Comparison of ENCODE assay signal across 26 cellular contexts in the genomic region with DNA sequence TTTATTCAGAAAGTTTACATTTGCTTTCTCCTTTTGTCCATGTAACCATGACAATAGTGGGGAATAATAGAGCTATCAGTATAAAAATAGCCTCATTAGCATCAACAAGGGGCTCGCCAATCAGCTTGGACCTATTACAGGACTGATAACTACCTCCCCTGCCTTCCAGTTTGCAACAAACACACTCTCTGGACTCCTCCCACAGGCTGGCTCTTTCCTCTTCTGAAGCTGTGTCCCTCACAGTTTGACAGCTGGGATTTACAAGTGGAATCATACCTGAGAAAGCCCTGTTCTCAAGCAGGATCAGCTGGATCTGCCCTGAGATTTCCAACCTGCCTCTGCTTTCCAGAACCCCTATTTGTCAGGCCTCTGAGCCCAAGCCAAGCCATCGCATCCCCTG.
DNase-seq lines count a peak whose midpoint lies in the region; ATAC-seq and TF ChIP-seq lines count a peak whose summit lies in the region.
"Had no signal": no experiment of that assay in that cellular context is flagged by ENCODE, and none has a peak within 500 bp of the region (broad histone marks: within the 10 kb centered on the region; RNA-seq: fewer than 3 reads in every experiment).

No MANE protein-coding gene starts in this region.

- H3F3A ChIP-seq in smooth muscle cell (ENCODE audit: low read depth), result no peaks in the 10 kb centered on the region

- H3K27me3 ChIP-seq in H7 (ENCODE audit: control insufficient read depth, insufficient read depth, low read length) (no peaks in the 10 kb centered on the region), HUES6 (ENCODE audit: control insufficient read depth, insufficient read depth, low read length) (no peaks in the 10 kb centered on the region), mesendoderm (ENCODE audit: insufficient read depth, low read length, poor library complexity) (no peaks in the 10 kb centered on the region), smooth muscle cell (ENCODE audit: low read depth) (no peaks in the 10 kb centered on the region)
- H3K27me3 ChIP-seq: BLaER1, esophagus squamous epithelium, foreskin keratinocyte had no signal

- no peaks in the 10 kb centered on the region for H3K79me1 ChIP-seq in mesendoderm (ENCODE audit: low read length)

- H3K36me3 ChIP-seq in H7 (replicated peaks; ENCODE audit: control insufficient read depth, insufficient read depth, low read length), result no peaks in the 10 kb centered on the region
- no peaks in the 10 kb centered on the region for H3K36me3 ChIP-seq in HUES6 (ENCODE audit: control insufficient read depth, insufficient read depth, low read length)
- H3K36me3 ChIP-seq in mesendoderm (ENCODE audit: control insufficient read depth, insufficient read depth, low read length), result no peaks in the 10 kb centered on the region
- H3K36me3 ChIP-seq in smooth muscle cell (ENCODE audit: low read depth), result no peaks in the 10 kb centered on the region
- H3K36me3 ChIP-seq: BLaER1, esophagus squamous epithelium, lower lobe of right lung had no signal

- no peaks in the 10 kb centered on the region for H3K36me3 Mint-ChIP-seq in WTC11
- H3K36me3 Mint-ChIP-seq: activated naive CD4-positive, alpha-beta T cell treated with anti-CD3 and anti-CD28 coated beads, Interleukin-2, amount 50 U/mL, for 72 hours; naive thymus-derived CD8-positive, alpha-beta T cell had no signal

- H3K27me3 Mint-ChIP-seq in WTC11 (ENCODE audit: low read depth), result no peaks in the 10 kb centered on the region

- no peak overlapping the region for H4K5ac ChIP-seq in mesendoderm (ENCODE audit: low read length)

- H3K4me1 ChIP-seq in HUES6 (ENCODE audit: control insufficient read depth, insufficient read depth, low read length) (peaks cover 31% of the 10 kb centered on the region), mesendoderm (ENCODE audit: control insufficient read depth, low read depth, low read length) (no peaks in the 10 kb centered on the region), smooth muscle cell (ENCODE audit: low read depth) (no peaks in the 10 kb centered on the region)
- H3K4me1 ChIP-seq: esophagus squamous epithelium, foreskin keratinocyte, lower lobe of right lung had no signal

- H4K20me1 ChIP-seq in smooth muscle cell (ENCODE audit: low read depth), result no peaks in the 10 kb centered on the region
- H4K20me1 ChIP-seq: BLaER1 had no signal

- H3K4ac ChIP-seq in mesendoderm (ENCODE audit: low read depth, low read length), result no peak overlapping the region

- H3K27ac ChIP-seq in HUES6 (ENCODE audit: low read depth, low read length), result peak overlapping the region; percentile 50
- H3K27ac ChIP-seq in mesendoderm (ENCODE audit: low read depth, low read length), result no peak overlapping the region
- no peak overlapping the region for H3K27ac ChIP-seq in smooth muscle cell (ENCODE audit: low read depth)
- H3K27ac ChIP-seq: BLaER1, esophagus squamous epithelium, foreskin keratinocyte, lower lobe of right lung had no signal

- ATAC-seq in WTC11, result peak; percentile 97
- ATAC-seq: activated CD8-positive, alpha-beta T cell treated with anti-CD3 and anti-CD28 coated beads, Interleukin-2, amount 10 ng/mL, durations not matched to agents 7 days and 5 days; activated naive CD4-positive, alpha-beta T cell treated with anti-CD3 and anti-CD28 coated beads, Interleukin-2, amount 50 U/mL, for 72 hours; foreskin keratinocyte; HepG2; lower lobe of right lung; naive thymus-derived CD8-positive, alpha-beta T cell; Panc1 had no signal

- no peak overlapping the region for H2BK5ac ChIP-seq in mesendoderm (ENCODE audit: low read length)

- H2BK15ac ChIP-seq in mesendoderm (replicated peaks; ENCODE audit: low read depth), result no peak overlapping the region

- H2BK120ac ChIP-seq in mesendoderm (ENCODE audit: low read depth, low read length), result no peak overlapping the region

- no peaks in the 10 kb centered on the region for H3K9me3 Mint-ChIP-seq in WTC11

- H3K27ac Mint-ChIP-seq in WTC11, result peak overlapping the region; percentile 98
- H3K27ac Mint-ChIP-seq: activated CD8-positive, alpha-beta T cell treated with anti-CD3 and anti-CD28 coated beads, Interleukin-2, amount 10 ng/mL, durations not matched to agents 7 days and 5 days; activated naive CD4-positive, alpha-beta T cell treated with anti-CD3 and anti-CD28 coated beads, Interleukin-2, amount 50 U/mL, for 72 hours; naive thymus-derived CD8-positive, alpha-beta T cell; T-helper 2 cell treated with Interferon-gamma antibody and Interleukin-4, amounts not matched to agents 5 μg/mL and 100 μg/mL, for 36 hours had no signal

- TF ChIP-seq CTCF in WTC11 (IDR thresholded peaks at IDR 0.05) (no peak), smooth muscle cell (IDR thresholded peaks at IDR 0.05; ENCODE audit: borderline replicate concordance, insufficient read depth, poor library complexity, severe bottlenecking) (no peak)

- H3K23ac ChIP-seq in mesendoderm (ENCODE audit: low read length), result no peak overlapping the region

- H4K8ac ChIP-seq in mesendoderm (ENCODE audit: low read depth, low read length), result no peak overlapping the region

- no peak overlapping the region for H3K18ac ChIP-seq in mesendoderm (ENCODE audit: low read length)

- DNase-seq in H7 (peak; percentile 17), WTC11 (ENCODE audit: low spot score) (peak; percentile 26), mesendoderm (peak; percentile 43), smooth muscle cell (lab: John Stamatoyannopoulos, UW; ENCODE audit: unreplicated experiment) (no peak), OCI-M1 (lab: John Stamatoyannopoulos, UW) (no peak)
- DNase-seq in stimulated activated naive CD4-positive, alpha-beta T cell (lab: John Stamatoyannopoulos, UW), result no peak
- DNase-seq: activated CD8-positive, alpha-beta T cell treated with anti-CD3 and anti-CD28 coated beads, Interleukin-2, amount 10 ng/mL, durations not matched to agents 7 days and 5 days; esophagus squamous epithelium; foreskin keratinocyte; GF-D8; head of caudate nucleus; lower lobe of right lung; MM.1S; naive thymus-derived CD8-positive, alpha-beta T cell; NCI-H2029; NCI-H446 treated with DMSO at 0.1 percent for 48 hours; Right ventricle myocardium superior; stimulated activated CD4-positive, alpha-beta T cell treated with anti-CD3 and anti-CD28 coated beads, Interleukin-15, amount 100 ng/mL, for 24 hours; stimulated activated CD4-positive, alpha-beta T cell treated with anti-CD3 and anti-CD28 coated beads, Interleukin-4, amount 100 ng/mL, for 4 hours; trophoblast cell had no signal

- no peak overlapping the region for H3K4me2 ChIP-seq in mesendoderm (ENCODE audit: low read length)
- H3K4me2 ChIP-seq in smooth muscle cell, result no peak overlapping the region
- H3K4me2 ChIP-seq: BLaER1 had no signal

- no peak overlapping the region for H3K4me3 Mint-ChIP-seq in WTC11
- H3K4me3 Mint-ChIP-seq: activated CD8-positive, alpha-beta T cell treated with anti-CD3 and anti-CD28 coated beads, Interleukin-2, amount 10 ng/mL, durations not matched to agents 7 days and 5 days; naive thymus-derived CD8-positive, alpha-beta T cell; T-helper 2 cell treated with Interferon-gamma antibody and Interleukin-4, amounts not matched to agents 5 μg/mL and 100 μg/mL, for 36 hours had no signal

- H3K79me2 ChIP-seq in mesendoderm (ENCODE audit: control insufficient read depth, insufficient read depth, low read length), result no peaks in the 10 kb centered on the region
- H3K79me2 ChIP-seq in smooth muscle cell (ENCODE audit: low read depth), result no peaks in the 10 kb centered on the region

- H2AFZ ChIP-seq in smooth muscle cell (ENCODE audit: low read depth), result no peak overlapping the region

- no peaks in the 10 kb centered on the region for H3K9me3 ChIP-seq in HUES6 (ENCODE audit: control insufficient read depth, insufficient read depth, low read depth, low read length)
- no peaks in the 10 kb centered on the region for H3K9me3 ChIP-seq in smooth muscle cell (replicated peaks; ENCODE audit: low read depth)
- H3K9me3 ChIP-seq: BLaER1, esophagus squamous epithelium, lower lobe of right lung had no signal

- H3K4me3 ChIP-seq in H7 (ENCODE audit: insufficient read depth, low read depth, low read length) (no peak overlapping the region), HUES6 (ENCODE audit: low read depth, low read length) (0 out of 2 replicates have a peak overlapping the region, but pooled peaks have one; percentile 5), mesendoderm (ENCODE audit: low read length) (no peak overlapping the region), smooth muscle cell (no peak overlapping the region)
- H3K4me3 ChIP-seq: BLaER1, esophagus squamous epithelium, lower lobe of right lung had no signal

- CTCF ChIA-PET in WTC11 (lab: Charles Lee), result no interaction called here

- POLR2A ChIA-PET in WTC11 (lab: Charles Lee), result no interaction called here

- WGBS in mesendoderm (ENCODE audit: extremely low coverage, insufficient coverage, low lambda C conversion rate), result no CpG with 5 or more reads among the region's 2 CpGs
- 53% methylated on average over 2 of the region's 2 CpGs for WGBS in smooth muscle cell (ENCODE audit: low lambda C conversion rate)

- H2AK5ac ChIP-seq in mesendoderm (ENCODE audit: low read length), result no peak overlapping the region

- peak overlapping the region; percentile 6 for H3K9ac ChIP-seq in HUES6 (ENCODE audit: low read length)
- H3K9ac ChIP-seq in mesendoderm (ENCODE audit: low read length), result no peak overlapping the region
- H3K9ac ChIP-seq in smooth muscle cell (ENCODE audit: low read depth), result no peak overlapping the region
- H3K9ac ChIP-seq: BLaER1 had no signal

- H3K4me1 Mint-ChIP-seq in WTC11, result peaks cover 70% of the 10 kb centered on the region
- H3K4me1 Mint-ChIP-seq: naive thymus-derived CD8-positive, alpha-beta T cell had no signal

- no peak overlapping the region for H3K56ac ChIP-seq in mesendoderm (ENCODE audit: low read length)

TF ChIP-seq in WTC11, 78 proteins besides CTCF, POLR2A, EP300 and RAD21:
- TF ChIP-seq, protein P1, sequence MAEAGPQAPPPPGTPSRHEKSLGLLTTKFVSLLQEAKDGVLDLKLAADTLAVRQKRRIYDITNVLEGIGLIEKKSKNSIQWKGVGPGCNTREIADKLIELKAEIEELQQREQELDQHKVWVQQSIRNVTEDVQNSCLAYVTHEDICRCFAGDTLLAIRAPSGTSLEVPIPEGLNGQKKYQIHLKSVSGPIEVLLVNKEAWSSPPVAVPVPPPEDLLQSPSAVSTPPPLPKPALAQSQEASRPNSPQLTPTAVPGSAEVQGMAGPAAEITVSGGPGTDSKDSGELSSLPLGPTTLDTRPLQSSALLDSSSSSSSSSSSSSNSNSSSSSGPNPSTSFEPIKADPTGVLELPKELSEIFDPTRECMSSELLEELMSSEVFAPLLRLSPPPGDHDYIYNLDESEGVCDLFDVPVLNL (CRISPR knock-in tag; IDR thresholded peaks at IDR 0.05; ENCODE audit: borderline replicate concordance, low read depth), result no peak
- peak; percentile 12; the same call in 1 of the 2 replicates for TF ChIP-seq TEAD1 (CRISPR knock-in tag; IDR thresholded peaks at IDR 0.05)

Comparison
In these comparisons a context has a peak if more than half of its experiments do, and no peak if none do; other contexts are left out.
1. DNase-seq: peak in H7 (single experiment), WTC11 (single experiment) and mesendoderm (single experiment); none in stimulated activated naive CD4-positive, alpha-beta T cell (0 of 6), smooth muscle cell (single experiment) and OCI-M1 (single experiment).